9 cellular contexts compared by ENCODE assay signal in genomic region chr10:46106410-46107255, GRCh38.
DNase-seq lines count a peak whose midpoint lies in the region; ATAC-seq, FAIRE-seq and TF ChIP-seq lines count a peak whose summit lies in the region.
"Had no signal": no experiment of that assay in that cellular context is flagged by ENCODE, and none has a peak within 500 bp of the region (broad histone marks: within the 10 kb centered on the region; RNA-seq: fewer than 3 reads in every experiment).

No MANE protein-coding gene starts in this region.

- peak overlapping the region; percentile 37 for H3K9ac ChIP-seq in endothelial cell of umbilical vein (replicated peaks; ENCODE audit: extremely low read depth, insufficient read depth, low read length)
- peak overlapping the region; percentile 82 for H3K9ac ChIP-seq in mesendoderm (ENCODE audit: low read length)

- no peak overlapping the region for H3K27ac Mint-ChIP-seq in activated CD4-positive, alpha-beta memory T cell treated with anti-CD3 and anti-CD28 coated beads, Interleukin-2, amount 10 ng/mL, durations not matched to agents 7 days and 5 days

- no peak for TF ChIP-seq EP300 in stomach (IDR thresholded peaks at IDR 0.05)

- H3K27ac ChIP-seq in endothelial cell of umbilical vein (ENCODE audit: insufficient read depth, low read depth, low read length) (no peak overlapping the region), mesendoderm (ENCODE audit: low read depth, low read length) (no peak overlapping the region), stomach (peak overlapping the region in 2 of 5 donors; percentile 46 to 61)

- no peaks in the 10 kb centered on the region for H3K9me3 Mint-ChIP-seq in activated CD4-positive, alpha-beta memory T cell treated with anti-CD3 and anti-CD28 coated beads, Interleukin-2, amount 10 ng/mL, durations not matched to agents 7 days and 5 days

- H4K5ac ChIP-seq in mesendoderm (ENCODE audit: low read length) = no peak overlapping the region

- TF ChIP-seq POLR2A in endothelial cell of umbilical vein (IDR thresholded peaks at IDR 0.05; ENCODE audit: low read depth, low read length) (no peak), stomach (IDR thresholded peaks at IDR 0.05) (no peak)

- no peak overlapping the region for H3K4ac ChIP-seq in mesendoderm (ENCODE audit: low read depth, low read length)

- H3K4me2 ChIP-seq in endothelial cell of umbilical vein (ENCODE audit: insufficient read depth, low read length) (peak overlapping the region; percentile 42), mesendoderm (ENCODE audit: low read length) (peak overlapping the region; percentile 70)

- no TSS peak for BruUV-seq in endothelial cell of umbilical vein (replicated peaks; lab: Mats Ljungman, UMichigan)

- H3K4me3 ChIP-seq in endothelial cell of umbilical vein (replicated peaks in 1 of 3; ENCODE audit: insufficient read depth in 1 of 3, low read depth in 1 of 3, low read length in 3 of 3) (peak overlapping the region; percentile 11 to 57 (median 35)), mesendoderm (ENCODE audit: low read length) (peak overlapping the region; percentile 33), stomach (peak overlapping the region; percentile 50 to 72 (median 58))

- CTCF ChIA-PET in activated CD4-positive, alpha-beta memory T cell treated with anti-CD3 and anti-CD28 coated beads, Interleukin-2, amount 10 ng/mL, durations not matched to agents 7 days and 5 days (lab: Charles Lee) = interaction anchor here (1.1 to 1.5 kb wide), 2 partner anchors 29 to 176 kb away, joined by 4 to 8 read pairs; no protein-coding TSS in a partner anchor
- CTCF ChIA-PET in endothelial cell of umbilical vein (lab: Charles Lee) = interaction anchor here (0.7 to 1.6 kb wide), 5 partner anchors 77 to 176 kb away, joined by 3 to 10 read pairs (median 3); partner anchors contain the start of gene NCOA4

- DNase-seq in activated CD4-positive, CD25-positive, alpha-beta regulatory T cell (lab: John Stamatoyannopoulos, UW) = no peak
- DNase-seq in NCI-H1092 (lab: John Stamatoyannopoulos, UW) = peak; percentile 34
- DNase-seq in activated CD4-positive, alpha-beta memory T cell treated with anti-CD3 and anti-CD28 coated beads, Interleukin-2, amount 10 ng/mL, durations not matched to agents 7 days and 5 days = peak; percentile 56
- peak; percentile 34 for DNase-seq in endothelial cell of umbilical vein (ENCODE audit: low read depth, low spot score)
- peak; percentile 87 for DNase-seq in mesendoderm
- peak; percentile 59 for DNase-seq in stomach

- no peak for TF ChIP-seq CTCF in endothelial cell of umbilical vein (IDR thresholded peaks at IDR 0.05; ENCODE audit: extremely low read depth in 1 of 2, insufficient read depth in 1 of 2, low read depth in 1 of 2, low read length in 2 of 2)
- TF ChIP-seq CTCF in stomach (IDR thresholded peaks at IDR 0.05) = peak in 1 of 7 experiments; percentile 5

- H2BK120ac ChIP-seq in mesendoderm (ENCODE audit: low read depth, low read length) = no peak overlapping the region

- peaks cover 10% of the 10 kb centered on the region for H3K4me1 Mint-ChIP-seq in activated CD4-positive, alpha-beta memory T cell treated with anti-CD3 and anti-CD28 coated beads, Interleukin-2, amount 10 ng/mL, durations not matched to agents 7 days and 5 days

- dilution Hi-C loops in endothelial cell of umbilical vein (cut with MboI; ENCODE audit: extremely low pct_ligation_motif_present, low sequenced_read_pairs) = no loop called here

- H3K79me2 ChIP-seq in endothelial cell of umbilical vein (ENCODE audit: control insufficient read depth, insufficient read depth, low read length) = no peaks in the 10 kb centered on the region
- no peaks in the 10 kb centered on the region for H3K79me2 ChIP-seq in mesendoderm (ENCODE audit: control insufficient read depth, insufficient read depth, low read length)

- H3K9me3 ChIP-seq in endothelial cell of umbilical vein (replicated peaks; ENCODE audit: control insufficient read depth, insufficient read depth, low read length) = no peaks in the 10 kb centered on the region
- H3K9me3 ChIP-seq in stomach = no peaks in the 10 kb centered on the region

- POLR2A ChIA-PET in activated CD4-positive, alpha-beta memory T cell treated with anti-CD3 and anti-CD28 coated beads, Interleukin-2, amount 10 ng/mL, durations not matched to agents 7 days and 5 days (lab: Charles Lee) = interaction anchor here (0.9 to 2.4 kb wide), 4 partner anchors 89 to 1274 kb away, joined by 4 to 16 read pairs (median 6); no protein-coding TSS in a partner anchor
- POLR2A ChIA-PET in endothelial cell of umbilical vein (lab: Charles Lee) = interaction anchor here (0.6 kb wide), 1 partner anchor 176 kb away, joined by 4 read pairs; no protein-coding TSS in a partner anchor

- H2AK5ac ChIP-seq in mesendoderm (ENCODE audit: low read length) = no peak overlapping the region

- H3K27me3 ChIP-seq in endothelial cell of umbilical vein (ENCODE audit: control insufficient read depth in 2 of 2, insufficient read depth in 2 of 2, low read length in 2 of 2) (peaks cover 9 to 11% of the 10 kb centered on the region in 2 experiments), mesendoderm (ENCODE audit: insufficient read depth, low read length, poor library complexity) (no peaks in the 10 kb centered on the region), stomach (peaks cover 0 to 3% (median 0%) of the 10 kb centered on the region in 3 donors)

- no peak for FAIRE-seq in endothelial cell of umbilical vein (lab: Jason Lieb, UNC)
- FAIRE-seq: GM18507 had no signal

- peaks cover 17% of the 10 kb centered on the region for H3K27me3 Mint-ChIP-seq in activated CD4-positive, alpha-beta memory T cell treated with anti-CD3 and anti-CD28 coated beads, Interleukin-2, amount 10 ng/mL, durations not matched to agents 7 days and 5 days

- peak; percentile 92 to 94 for ATAC-seq in activated CD4-positive, CD25-positive, alpha-beta regulatory T cell treated with anti-CD3 and anti-CD28 coated beads, Interleukin-2, amount 50 U/mL, for 24 hours
- ATAC-seq in HG02759 (IDR thresholded peaks at IDR 0.05; ENCODE audit: unreplicated experiment) = peak; percentile 96

- WGBS in mesendoderm (ENCODE audit: extremely low coverage, insufficient coverage, low lambda C conversion rate) = no CpG with 5 or more reads among the region's 55 CpGs
- 3 to 8% (median 5%) methylated on average over 20 to 55 of the region's 55 CpGs for WGBS in stomach, 5 donors

- H4K20me1 ChIP-seq in endothelial cell of umbilical vein (replicated peaks; ENCODE audit: control insufficient read depth, extremely low read depth, insufficient read depth, low read length) = no peaks in the 10 kb centered on the region

- H3K36me3 ChIP-seq in endothelial cell of umbilical vein (ENCODE audit: control insufficient read depth in 2 of 2, extremely low read depth in 1 of 2, insufficient read depth in 2 of 2, low read length in 2 of 2) = no peaks in the 10 kb centered on the region
- no peaks in the 10 kb centered on the region for H3K36me3 ChIP-seq in mesendoderm (ENCODE audit: control insufficient read depth, insufficient read depth, low read length)
- H3K36me3 ChIP-seq in stomach = no peaks in the 10 kb centered on the region

- H3K23ac ChIP-seq in mesendoderm (ENCODE audit: low read length) = no peak overlapping the region

- H3K36me3 Mint-ChIP-seq in activated CD4-positive, alpha-beta memory T cell treated with anti-CD3 and anti-CD28 coated beads, Interleukin-2, amount 10 ng/mL, durations not matched to agents 7 days and 5 days (ENCODE audit: low read depth) = no peaks in the 10 kb centered on the region

- peaks cover 3% of the 10 kb centered on the region for H3K4me1 ChIP-seq in endothelial cell of umbilical vein (ENCODE audit: control insufficient read depth, extremely low read depth, insufficient read depth, low read length)
- peaks cover 3% of the 10 kb centered on the region for H3K4me1 ChIP-seq in mesendoderm (ENCODE audit: control insufficient read depth, low read depth, low read length)
- peaks cover 8 to 23% (median 16%) of the 10 kb centered on the region in 4 donors for H3K4me1 ChIP-seq in stomach

- H2BK15ac ChIP-seq in mesendoderm (replicated peaks; ENCODE audit: low read depth) = no peak overlapping the region

- peak overlapping the region; percentile 97 for H2AFZ ChIP-seq in endothelial cell of umbilical vein (ENCODE audit: low read depth, low read length)

- H3K9me1 ChIP-seq in endothelial cell of umbilical vein (replicated peaks; ENCODE audit: control insufficient read depth, extremely low read depth, insufficient read depth, low read length) = no peaks in the 10 kb centered on the region

- intact Hi-C loops in endothelial cell of umbilical vein (cut with micrococcal nuclease) = no loop called here
- intact Hi-C loops in stomach (cut with DNase I; ENCODE audit: low total_unique reads) = no loop called here

- H3K56ac ChIP-seq in mesendoderm (ENCODE audit: low read length) = peak overlapping the region; percentile 87

- peak overlapping the region; percentile 11 for H2BK5ac ChIP-seq in mesendoderm (ENCODE audit: low read length)

- H3K79me1 ChIP-seq in mesendoderm (ENCODE audit: low read length) = no peaks in the 10 kb centered on the region

- peak overlapping the region; percentile 65 for H3K18ac ChIP-seq in mesendoderm (ENCODE audit: low read length)

- H3K4me3 Mint-ChIP-seq in activated CD4-positive, alpha-beta memory T cell treated with anti-CD3 and anti-CD28 coated beads, Interleukin-2, amount 10 ng/mL, durations not matched to agents 7 days and 5 days = peak overlapping the region; percentile 70

- no peak overlapping the region for H4K8ac ChIP-seq in mesendoderm (ENCODE audit: low read depth, low read length)

TF ChIP-seq in endothelial cell of umbilical vein, 7 proteins besides CTCF, POLR2A, EP300 and RAD21:
- peak; percentile 32 for TF ChIP-seq EZH2 (IDR thresholded peaks at IDR 0.05; ENCODE audit: borderline replicate concordance, low read depth, low read length, severe bottlenecking)
- no peak for TF ChIP-seq MYC (IDR thresholded peaks at IDR 0.05; ENCODE audit: low read depth, low read length)
- no peak for TF ChIP-seq JUN (IDR thresholded peaks at IDR 0.05; ENCODE audit: borderline replicate concordance, insufficient read depth, insufficient read length, low read depth)
- no peak for TF ChIP-seq POLR2AphosphoS5 (IDR thresholded peaks at IDR 0.05; ENCODE audit: insufficient read depth, low read depth, low read length)

Comparison
In these comparisons a context has a peak if more than half of its experiments do, and no peak if none do; other contexts are left out.
1. DNase-seq: peak in NCI-H1092 (single experiment), activated CD4-positive, alpha-beta memory T cell treated with anti-CD3 and anti-CD28 coated beads, Interleukin-2, amount 10 ng/mL, durations not matched to agents 7 days and 5 days (single experiment), endothelial cell of umbilical vein (single experiment), mesendoderm (single experiment) and stomach (single experiment); none in activated CD4-positive, CD25-positive, alpha-beta regulatory T cell (0 of 4).
2. Peak in every context shown above with its lines, with median percentiles within 50 percentile points of each other: H3K4me3 ChIP-seq.